1 cellular context compared by ENCODE assay signal in the genomic region with DNA sequence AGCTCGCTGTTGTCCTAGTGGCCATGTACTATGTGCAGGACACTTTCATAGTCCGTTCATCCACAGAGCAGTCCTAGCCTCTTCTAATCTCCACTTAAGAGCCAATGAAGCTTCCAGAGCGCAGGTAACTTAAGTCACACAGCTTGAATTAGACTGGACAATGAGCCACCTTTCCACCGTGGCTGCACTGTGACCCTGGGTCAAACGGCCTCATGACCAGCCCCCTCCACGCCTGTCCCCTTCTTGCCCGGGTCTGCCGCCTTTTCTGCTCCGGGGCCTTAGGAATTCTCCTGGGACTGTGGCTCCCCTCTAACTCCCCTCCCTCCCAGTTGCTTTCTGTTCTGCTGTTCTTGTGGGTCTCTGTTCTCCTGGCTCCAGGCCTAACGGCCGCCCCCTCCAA.
TF ChIP-seq lines count a peak whose summit lies in the region.

No MANE protein-coding gene starts in this region.

TF ChIP-seq in IMR-90, 13 proteins besides CTCF, POLR2A, EP300 and RAD21:
- no peak for TF ChIP-seq RCOR1 (IDR thresholded peaks at IDR 0.05; ENCODE audit: insufficient replicate concordance, low read length)
- TF ChIP-seq MAZ (IDR thresholded peaks at IDR 0.05; ENCODE audit: borderline replicate concordance, low read depth, low read length), result no peak
- TF ChIP-seq SMC3 (IDR thresholded peaks at IDR 0.05; ENCODE audit: low read depth, low read length), result no peak
- no peak for TF ChIP-seq BHLHE40 (IDR thresholded peaks at IDR 0.05; ENCODE audit: low read depth, low read length)
- no peak for TF ChIP-seq CHD1 (IDR thresholded peaks at IDR 0.05; ENCODE audit: low read depth, low read length)
- TF ChIP-seq, protein P1, sequence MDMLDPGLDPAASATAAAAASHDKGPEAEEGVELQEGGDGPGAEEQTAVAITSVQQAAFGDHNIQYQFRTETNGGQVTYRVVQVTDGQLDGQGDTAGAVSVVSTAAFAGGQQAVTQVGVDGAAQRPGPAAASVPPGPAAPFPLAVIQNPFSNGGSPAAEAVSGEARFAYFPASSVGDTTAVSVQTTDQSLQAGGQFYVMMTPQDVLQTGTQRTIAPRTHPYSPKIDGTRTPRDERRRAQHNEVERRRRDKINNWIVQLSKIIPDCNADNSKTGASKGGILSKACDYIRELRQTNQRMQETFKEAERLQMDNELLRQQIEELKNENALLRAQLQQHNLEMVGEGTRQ (IDR thresholded peaks at IDR 0.05; ENCODE audit: low read depth, low read length), result no peak
- TF ChIP-seq MXI1 (IDR thresholded peaks at IDR 0.05; ENCODE audit: borderline replicate concordance, low read depth, low read length), result no peak
- no peak for TF ChIP-seq MAFK (IDR thresholded peaks at IDR 0.05; ENCODE audit: low read depth, low read length)
- no peak for TF ChIP-seq CEBPB (IDR thresholded peaks at IDR 0.05; ENCODE audit: low read depth, low read length)
- TF ChIP-seq, protein P2, sequence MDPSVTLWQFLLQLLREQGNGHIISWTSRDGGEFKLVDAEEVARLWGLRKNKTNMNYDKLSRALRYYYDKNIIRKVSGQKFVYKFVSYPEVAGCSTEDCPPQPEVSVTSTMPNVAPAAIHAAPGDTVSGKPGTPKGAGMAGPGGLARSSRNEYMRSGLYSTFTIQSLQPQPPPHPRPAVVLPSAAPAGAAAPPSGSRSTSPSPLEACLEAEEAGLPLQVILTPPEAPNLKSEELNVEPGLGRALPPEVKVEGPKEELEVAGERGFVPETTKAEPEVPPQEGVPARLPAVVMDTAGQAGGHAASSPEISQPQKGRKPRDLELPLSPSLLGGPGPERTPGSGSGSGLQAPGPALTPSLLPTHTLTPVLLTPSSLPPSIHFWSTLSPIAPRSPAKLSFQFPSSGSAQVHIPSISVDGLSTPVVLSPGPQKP (IDR thresholded peaks at IDR 0.05; ENCODE audit: borderline replicate concordance, low read depth, low read length), result no peak
- no peak for TF ChIP-seq NFE2L2 (IDR thresholded peaks at IDR 0.05; ENCODE audit: low read depth, low read length)
- TF ChIP-seq RFX5 (IDR thresholded peaks at IDR 0.05; ENCODE audit: low read depth, low read length), result no peak
- TF ChIP-seq FOS (IDR thresholded peaks at IDR 0.05; ENCODE audit: low read depth, low read length), result no peak
